Comparison of ENCODE assay signal across 1 cellular context in genomic region chr20:44888226-44889103, GRCh38.
TF ChIP-seq lines count a peak whose summit lies in the region.

No MANE protein-coding gene starts in this region.

TF ChIP-seq in K562, 482 proteins besides CTCF, POLR2A, EP300 and RAD21:
- TF ChIP-seq BCOR (IDR thresholded peaks at IDR 0.05) (peak; percentile 24; the same call in 1 of the 2 replicates), TOE1 (IDR thresholded peaks at IDR 0.05; ENCODE audit: borderline replicate concordance) (no peak), TOE1 (CRISPR knock-in tag; IDR thresholded peaks at IDR 0.05; ENCODE audit: borderline replicate concordance, low read depth) (no peak), CREM (IDR thresholded peaks at IDR 0.05; ENCODE audit: low read depth) (no peak), RNF2 (IDR thresholded peaks at IDR 0.05) (no peak), BHLHE40 (IDR thresholded peaks at IDR 0.05; ENCODE audit: low read length) (no peak), CREBBP (IDR thresholded peaks at IDR 0.05; ENCODE audit: low read depth, low read length) (no peak), USF2 (CRISPR knock-in tag; IDR thresholded peaks at IDR 0.05) (no peak), PRDM10 (IDR thresholded peaks at IDR 0.05; ENCODE audit: partially characterized antibody) (no peak), POLR2AphosphoS2 (IDR thresholded peaks at IDR 0.05; ENCODE audit: low read length) (no peak), RBM25 (IDR thresholded peaks at IDR 0.05; ENCODE audit: low read depth, low read length, severe bottlenecking) (peak; percentile 72), SNIP1 (IDR thresholded peaks at IDR 0.05; ENCODE audit: low read depth) (no peak), HNRNPH1 (optimal IDR thresholded peaks at IDR 0.05; ENCODE audit: low read depth, low read length) (no peak)
